ENCODE assay signal across 1 cellular context in the genomic region with DNA sequence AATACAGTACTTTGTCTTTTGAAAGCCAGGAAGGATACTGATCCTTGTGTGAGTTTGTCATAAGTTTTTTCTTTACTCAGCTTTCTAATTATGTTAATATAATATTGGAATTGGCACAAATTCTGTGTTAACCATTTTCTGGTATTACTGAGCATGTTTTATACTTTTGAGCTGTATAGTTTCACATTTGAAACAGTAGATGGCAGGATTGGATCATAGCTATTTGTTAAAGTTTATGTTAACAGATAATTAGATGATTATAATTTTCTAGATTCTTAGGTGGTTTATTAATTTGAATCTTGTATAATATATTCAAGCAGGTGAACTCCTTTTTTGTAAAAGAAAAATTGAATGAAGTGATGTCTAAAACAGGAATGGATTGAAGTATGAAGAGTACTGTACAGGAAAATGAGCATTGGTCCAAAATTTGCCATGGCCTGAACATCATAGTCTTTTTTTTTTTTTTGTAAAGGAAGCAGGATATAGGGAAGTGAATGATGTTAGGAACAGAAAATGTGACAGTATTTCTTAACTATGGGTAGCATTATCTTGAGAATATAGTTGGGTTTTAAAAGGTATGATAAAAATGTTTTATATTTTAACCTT.
TF ChIP-seq lines count a peak whose summit lies in the region.

No MANE protein-coding gene starts in this region.

TF ChIP-seq in liver, 16 proteins besides CTCF, POLR2A, EP300 and RAD21 (continued from another document):
- TF ChIP-seq, protein P1, sequence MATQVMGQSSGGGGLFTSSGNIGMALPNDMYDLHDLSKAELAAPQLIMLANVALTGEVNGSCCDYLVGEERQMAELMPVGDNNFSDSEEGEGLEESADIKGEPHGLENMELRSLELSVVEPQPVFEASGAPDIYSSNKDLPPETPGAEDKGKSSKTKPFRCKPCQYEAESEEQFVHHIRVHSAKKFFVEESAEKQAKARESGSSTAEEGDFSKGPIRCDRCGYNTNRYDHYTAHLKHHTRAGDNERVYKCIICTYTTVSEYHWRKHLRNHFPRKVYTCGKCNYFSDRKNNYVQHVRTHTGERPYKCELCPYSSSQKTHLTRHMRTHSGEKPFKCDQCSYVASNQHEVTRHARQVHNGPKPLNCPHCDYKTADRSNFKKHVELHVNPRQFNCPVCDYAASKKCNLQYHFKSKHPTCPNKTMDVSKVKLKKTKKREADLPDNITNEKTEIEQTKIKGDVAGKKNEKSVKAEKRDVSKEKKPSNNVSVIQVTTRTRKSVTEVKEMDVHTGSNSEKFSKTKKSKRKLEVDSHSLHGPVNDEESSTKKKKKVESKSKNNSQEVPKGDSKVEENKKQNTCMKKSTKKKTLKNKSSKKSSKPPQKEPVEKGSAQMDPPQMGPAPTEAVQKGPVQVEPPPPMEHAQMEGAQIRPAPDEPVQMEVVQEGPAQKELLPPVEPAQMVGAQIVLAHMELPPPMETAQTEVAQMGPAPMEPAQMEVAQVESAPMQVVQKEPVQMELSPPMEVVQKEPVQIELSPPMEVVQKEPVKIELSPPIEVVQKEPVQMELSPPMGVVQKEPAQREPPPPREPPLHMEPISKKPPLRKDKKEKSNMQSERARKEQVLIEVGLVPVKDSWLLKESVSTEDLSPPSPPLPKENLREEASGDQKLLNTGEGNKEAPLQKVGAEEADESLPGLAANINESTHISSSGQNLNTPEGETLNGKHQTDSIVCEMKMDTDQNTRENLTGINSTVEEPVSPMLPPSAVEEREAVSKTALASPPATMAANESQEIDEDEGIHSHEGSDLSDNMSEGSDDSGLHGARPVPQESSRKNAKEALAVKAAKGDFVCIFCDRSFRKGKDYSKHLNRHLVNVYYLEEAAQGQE (IDR thresholded peaks at IDR 0.05): no peak
- TF ChIP-seq NR2F2 (IDR thresholded peaks at IDR 0.05): no peak
- TF ChIP-seq, protein P2, sequence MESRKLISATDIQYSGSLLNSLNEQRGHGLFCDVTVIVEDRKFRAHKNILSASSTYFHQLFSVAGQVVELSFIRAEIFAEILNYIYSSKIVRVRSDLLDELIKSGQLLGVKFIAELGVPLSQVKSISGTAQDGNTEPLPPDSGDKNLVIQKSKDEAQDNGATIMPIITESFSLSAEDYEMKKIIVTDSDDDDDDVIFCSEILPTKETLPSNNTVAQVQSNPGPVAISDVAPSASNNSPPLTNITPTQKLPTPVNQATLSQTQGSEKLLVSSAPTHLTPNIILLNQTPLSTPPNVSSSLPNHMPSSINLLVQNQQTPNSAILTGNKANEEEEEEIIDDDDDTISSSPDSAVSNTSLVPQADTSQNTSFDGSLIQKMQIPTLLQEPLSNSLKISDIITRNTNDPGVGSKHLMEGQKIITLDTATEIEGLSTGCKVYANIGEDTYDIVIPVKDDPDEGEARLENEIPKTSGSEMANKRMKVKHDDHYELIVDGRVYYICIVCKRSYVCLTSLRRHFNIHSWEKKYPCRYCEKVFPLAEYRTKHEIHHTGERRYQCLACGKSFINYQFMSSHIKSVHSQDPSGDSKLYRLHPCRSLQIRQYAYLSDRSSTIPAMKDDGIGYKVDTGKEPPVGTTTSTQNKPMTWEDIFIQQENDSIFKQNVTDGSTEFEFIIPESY (IDR thresholded peaks at IDR 0.05): no peak
- no peak for TF ChIP-seq GABPA (IDR thresholded peaks at IDR 0.05 in 1 of 2, conservative IDR thresholded peaks at IDR 0.05 in 1 of 2)
- TF ChIP-seq, protein P3, sequence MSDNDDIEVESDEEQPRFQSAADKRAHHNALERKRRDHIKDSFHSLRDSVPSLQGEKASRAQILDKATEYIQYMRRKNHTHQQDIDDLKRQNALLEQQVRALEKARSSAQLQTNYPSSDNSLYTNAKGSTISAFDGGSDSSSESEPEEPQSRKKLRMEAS (IDR thresholded peaks at IDR 0.05): no peak
- no peak for TF ChIP-seq FOXA2 (IDR thresholded peaks at IDR 0.05)
- TF ChIP-seq HNF4G (IDR thresholded peaks at IDR 0.05): no peak
- no peak for TF ChIP-seq EGR1 (IDR thresholded peaks at IDR 0.05; ENCODE audit: low read depth in 2 of 2)
- TF ChIP-seq, protein P4, sequence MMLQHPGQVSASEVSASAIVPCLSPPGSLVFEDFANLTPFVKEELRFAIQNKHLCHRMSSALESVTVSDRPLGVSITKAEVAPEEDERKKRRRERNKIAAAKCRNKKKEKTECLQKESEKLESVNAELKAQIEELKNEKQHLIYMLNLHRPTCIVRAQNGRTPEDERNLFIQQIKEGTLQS (IDR thresholded peaks at IDR 0.05): no peak
